In genomic region chr2:109209412-109209811, GRCh38 we compare ENCODE assay signal across 1 cellular context.
TF ChIP-seq lines count a peak whose summit lies in the region.

No MANE protein-coding gene starts in this region.

TF ChIP-seq in A549, 52 proteins besides CTCF, POLR2A, EP300 and RAD21 (continued from another document):
- TF ChIP-seq REST (IDR thresholded peaks at IDR 0.05) (no peak), PHF8 (IDR thresholded peaks at IDR 0.05; ENCODE audit: borderline replicate concordance, low read depth) (no peak), ESRRA (IDR thresholded peaks at IDR 0.05; ENCODE audit: borderline replicate concordance, low read length) (no peak), CBX2 (IDR thresholded peaks at IDR 0.05; ENCODE audit: borderline replicate concordance, low read depth) (no peak), CBX8 (IDR thresholded peaks at IDR 0.05) (no peak), SMC3 (IDR thresholded peaks at IDR 0.05) (no peak), EHF (CRISPR knock-in tag; IDR thresholded peaks at IDR 0.05) (no peak)
